Comparison of ENCODE assay signal across 17 cellular contexts in the genomic region with DNA sequence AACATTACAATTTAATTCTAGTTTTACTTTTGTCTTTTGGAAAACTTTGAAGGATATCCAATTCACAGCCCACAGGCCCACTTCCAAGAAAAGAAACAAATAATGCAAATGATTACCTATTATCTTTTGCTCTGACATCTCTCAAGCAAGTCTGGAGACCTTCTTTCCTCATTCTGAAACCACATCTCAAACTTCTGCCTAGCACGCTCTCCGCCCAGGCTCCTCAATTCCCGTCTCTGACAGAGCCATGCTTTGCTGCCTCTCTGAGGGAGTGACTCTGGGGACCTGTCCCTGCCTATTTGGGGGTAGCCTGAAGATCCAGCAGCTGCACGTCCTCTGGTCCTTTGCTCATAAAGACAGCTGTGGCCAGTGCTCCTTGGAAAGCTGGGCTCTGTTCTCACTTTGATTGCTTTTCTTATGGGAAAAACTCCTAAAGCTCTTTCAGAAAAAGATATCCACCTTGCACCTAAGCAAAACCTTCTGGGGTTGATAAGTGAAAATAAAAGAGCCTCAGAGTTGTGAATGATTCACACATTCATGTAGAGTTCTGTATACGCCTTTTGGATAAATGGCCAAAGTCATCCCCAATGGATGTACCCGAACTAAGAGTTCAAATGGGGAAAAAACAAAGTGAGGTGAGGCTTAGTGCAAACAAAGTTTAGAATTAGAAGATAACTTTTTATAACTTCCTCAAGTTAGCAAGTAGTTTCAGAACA.
DNase-seq lines count a peak whose midpoint lies in the region; ATAC-seq and TF ChIP-seq lines count a peak whose summit lies in the region.
"Had no signal": no experiment of that assay in that cellular context is flagged by ENCODE, and none has a peak within 500 bp of the region (broad histone marks: within the 10 kb centered on the region; RNA-seq: fewer than 3 reads in every experiment).

No MANE protein-coding gene starts in this region.

- H3K4me3 Mint-ChIP-seq in CD4-positive, alpha-beta memory T cell, result no peak overlapping the region
- H3K4me3 Mint-ChIP-seq: B cell; CD4-positive, alpha-beta T cell; H9 had no signal

- H3K27ac ChIP-seq in CD4-positive, alpha-beta memory T cell (ENCODE audit: low read depth, low read length), result no peak overlapping the region
- H3K27ac ChIP-seq: C4-2B had no signal

- no peak for DNase-seq in mucosa of descending colon
- no peak for DNase-seq in cardiac septum (ENCODE audit: low spot score)
- DNase-seq in NCI-H2081 treated with DMSO at 0.1 percent for 48 hours (lab: John Stamatoyannopoulos, UW), result no peak
- no peak for DNase-seq in Right ventricle myocardium inferior (ENCODE audit: missing footprints)
- no peak for DNase-seq in CD4-positive, alpha-beta memory T cell
- DNase-seq: CD4-positive, alpha-beta T cell; DMS153; DMS79; GF-D8; H9; Kasumi-1; KG1 had no signal

- peak overlapping the region in 1 of 7 donors; percentile 19 for H3K27ac Mint-ChIP-seq in CD4-positive, alpha-beta memory T cell
- H3K27ac Mint-ChIP-seq: B cell; CD4-positive, alpha-beta T cell; H9 had no signal

- intact Hi-C loops in mucosa of descending colon (cut with DNase I, micrococcal nuclease) (no loop called here), cardiac septum (cut with DNase I) (no loop called here), Right ventricle myocardium inferior (cut with DNase I) (no loop called here)
- intact Hi-C loops in CD4-positive, alpha-beta memory T cell (cut with micrococcal nuclease), result no loop called here

- POLR2A ChIA-PET in CD4-positive, alpha-beta memory T cell (lab: Charles Lee; ENCODE audit: partially characterized antibody), result no interaction called here

- H3K27me3 ChIP-seq in CD4-positive, alpha-beta memory T cell (ENCODE audit: insufficient read depth, low read length), result no peaks in the 10 kb centered on the region

- H3K4me3 ChIP-seq in mucosa of descending colon, result no peak overlapping the region
- H3K4me3 ChIP-seq in CD4-positive, alpha-beta memory T cell (ENCODE audit: low read length in 2 of 2), result no peak overlapping the region

- no peaks in the 10 kb centered on the region for H3K4me1 ChIP-seq in mucosa of descending colon (ENCODE audit: low read depth)
- no peaks in the 10 kb centered on the region for H3K4me1 ChIP-seq in CD4-positive, alpha-beta memory T cell (ENCODE audit: insufficient read depth, low read length)

- CTCF ChIA-PET in CD4-positive, alpha-beta memory T cell (lab: Charles Lee; ENCODE audit: partially characterized antibody), result no interaction called here

- H3K27me3 Mint-ChIP-seq in CD4-positive, alpha-beta memory T cell, result peaks cover 0 to 2% of the 10 kb centered on the region in 2 donors
- H3K27me3 Mint-ChIP-seq: B cell; CD4-positive, alpha-beta T cell had no signal

- no peaks in the 10 kb centered on the region for H3K36me3 ChIP-seq in mucosa of descending colon (ENCODE audit: low read depth)
- no peaks in the 10 kb centered on the region for H3K36me3 ChIP-seq in CD4-positive, alpha-beta memory T cell (ENCODE audit: insufficient read depth, low read length)

- ATAC-seq in GM18868 (IDR thresholded peaks at IDR 0.05; ENCODE audit: unreplicated experiment) (peak; percentile 48), GM21619 (IDR thresholded peaks at IDR 0.05; ENCODE audit: unreplicated experiment) (peak; percentile 56), HG03432 (IDR thresholded peaks at IDR 0.05; ENCODE audit: unreplicated experiment) (peak; percentile 61), mucosa of descending colon (peak; percentile 69), Right ventricle myocardium inferior (no peak)

- no peaks in the 10 kb centered on the region for H3K4me1 Mint-ChIP-seq in CD4-positive, alpha-beta memory T cell
- H3K4me1 Mint-ChIP-seq: B cell had no signal

- H3K9me3 Mint-ChIP-seq in CD4-positive, alpha-beta memory T cell, result no peaks in the 10 kb centered on the region
- H3K9me3 Mint-ChIP-seq: CD4-positive, alpha-beta T cell had no signal

- peaks cover 0 to 3% of the 10 kb centered on the region in 2 donors for H3K36me3 Mint-ChIP-seq in CD4-positive, alpha-beta memory T cell

- TF ChIP-seq CTCF in mucosa of descending colon (IDR thresholded peaks at IDR 0.05), result no peak

- H3K9me3 ChIP-seq in mucosa of descending colon, result no peaks in the 10 kb centered on the region
- H3K9me3 ChIP-seq in CD4-positive, alpha-beta memory T cell (ENCODE audit: control insufficient read depth in 1 of 2, low read length in 2 of 2), result no peaks in the 10 kb centered on the region
